In genomic region chr2:163205696-163206267, GRCh38 we compare ENCODE assay signal across 22 cellular contexts.
"Had no signal": no experiment of that assay in that cellular context is flagged by ENCODE, and none has a peak within 500 bp of the region (broad histone marks: within the 10 kb centered on the region; RNA-seq: fewer than 3 reads in every experiment).

No MANE protein-coding gene starts in this region.

- H3K36me3 Mint-ChIP-seq: natural killer cell had no signal

- FAIRE-seq: islet of Langerhans, pancreas, small intestine had no signal

- DNase-seq: colonic mucosa; dermis blood vessel endothelial cell; effector CD4-positive, alpha-beta T cell; foreskin melanocyte; heart left ventricle; hippocampal formation; mucosa of descending colon; natural killer cell; occipital lobe; pancreas; right cardiac atrium; small intestine; stimulated activated CD4-positive, alpha-beta T cell treated with anti-CD3 and anti-CD28 coated beads, Interleukin-12 subunit alpha, Interleukin-12 subunit beta, amount 100 ng/mL, for 4 hours; stimulated activated naive CD4-positive, alpha-beta T cell; stomach; substantia nigra; transverse colon had no signal

- H3K36me3 ChIP-seq: colonic mucosa, heart left ventricle, pancreas, stomach, thoracic aorta, transverse colon had no signal

- H3K27ac Mint-ChIP-seq: natural killer cell, progenitor cell of endocrine pancreas had no signal

- H3K4me1 ChIP-seq: colonic mucosa, heart left ventricle, pancreas, stomach, transverse colon had no signal

- H3K27me3 ChIP-seq: colonic mucosa, heart left ventricle, pancreas, stomach, transverse colon had no signal

- H3K9me3 Mint-ChIP-seq: neural crest cell had no signal

- H3K4me1 Mint-ChIP-seq: natural killer cell had no signal

- ATAC-seq: heart left ventricle, left lobe of liver, mucosa of descending colon, natural killer cell, pancreas, right cardiac atrium had no signal

- H3K27me3 Mint-ChIP-seq: progenitor cell of endocrine pancreas had no signal

- H3K9me3 ChIP-seq: colonic mucosa, heart left ventricle, mucosa of descending colon, pancreas, stomach, thoracic aorta, transverse colon had no signal

- H3K27ac ChIP-seq: colonic mucosa, heart left ventricle, pancreas, stomach, thoracic aorta, transverse colon had no signal

- H3K4me3 Mint-ChIP-seq: natural killer cell, neural crest cell had no signal

- H3K4me3 ChIP-seq: colonic mucosa, heart left ventricle, mucosa of descending colon, pancreas, stomach, thoracic aorta, transverse colon had no signal
